1 cellular context compared by ENCODE assay signal in the genomic region with DNA sequence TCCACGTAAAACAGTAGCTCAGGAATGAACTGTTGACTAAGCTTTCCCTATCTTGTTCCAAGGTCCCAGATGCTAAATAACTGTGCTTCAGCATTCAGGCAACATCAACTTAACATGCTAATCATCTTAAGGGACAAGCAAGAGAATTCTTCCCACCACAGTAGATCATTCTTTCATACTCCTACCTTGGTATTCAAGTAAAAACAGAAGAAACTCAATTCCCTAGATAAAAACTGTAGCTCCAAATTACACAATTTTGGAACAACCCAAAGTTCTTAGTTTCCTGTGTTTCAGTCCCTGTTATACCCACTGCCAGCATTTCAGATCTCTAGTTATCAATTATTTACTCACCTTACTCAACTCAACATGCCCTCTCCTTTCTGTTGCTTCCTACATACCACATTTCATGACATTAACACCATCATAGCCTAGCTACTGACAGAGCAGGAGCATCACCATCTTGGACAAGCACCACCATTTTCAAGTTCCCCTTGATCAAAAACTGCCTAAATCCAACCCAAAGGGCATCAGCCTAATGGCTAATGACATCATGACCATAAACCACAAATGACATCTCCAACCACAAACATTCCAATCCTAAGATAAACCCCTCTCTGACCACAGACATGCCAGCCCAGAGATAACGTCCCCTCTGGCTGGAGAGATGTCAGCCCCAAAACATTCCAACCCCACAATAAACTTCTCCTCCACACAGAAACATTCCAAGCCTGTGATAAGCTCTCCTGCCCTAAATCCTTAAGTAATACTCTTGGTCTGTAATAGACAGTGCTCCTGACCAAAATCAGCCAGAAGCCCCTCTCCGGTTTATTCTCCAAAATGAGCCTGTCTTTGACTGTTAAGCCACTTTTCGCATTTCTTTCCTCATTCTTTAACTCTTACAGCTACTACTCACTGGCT.
TF ChIP-seq lines count a peak whose summit lies in the region.

No MANE protein-coding gene starts in this region.

TF ChIP-seq in K562, 482 proteins besides CTCF, POLR2A, EP300 and RAD21 (continued from another document and continues in another):
- TF ChIP-seq PBX2 (CRISPR knock-in tag; IDR thresholded peaks at IDR 0.05; ENCODE audit: low read depth) (no peak), PBX2 (tag; conservative IDR thresholded peaks at IDR 0.05; ENCODE audit: low read depth) (peak; percentile 96), NFATC3 (IDR thresholded peaks at IDR 0.05) (no peak), TEAD2 (tag; IDR thresholded peaks at IDR 0.05) (peak; percentile 98), ZBTB11 (CRISPR knock-in tag; IDR thresholded peaks at IDR 0.05) (peak in 1 of 3 experiments; percentile 43; a peak in 1 of 6 replicates), ELF4 (CRISPR knock-in tag; IDR thresholded peaks at IDR 0.05) (peak; percentile 96), PPARD (CRISPR knock-in tag; IDR thresholded peaks at IDR 0.05) (no peak), ZNF431 (CRISPR knock-in tag; IDR thresholded peaks at IDR 0.05) (no peak), ZNF444 (CRISPR knock-in tag; IDR thresholded peaks at IDR 0.05) (no peak), ARID3A (IDR thresholded peaks at IDR 0.05; ENCODE audit: borderline replicate concordance, low read depth, low read length) (0 out of 2 replicates have a peak, but pooled peaks have one; percentile 52), VEZF1 (CRISPR knock-in tag; IDR thresholded peaks at IDR 0.05) (peak; percentile 80), MECOM (CRISPR knock-in tag; IDR thresholded peaks at IDR 0.05) (peak; percentile 73; the same call in 1 of the 2 replicates), GTF2E2 (tag; IDR thresholded peaks at IDR 0.05) (no peak), POLR2G (IDR thresholded peaks at IDR 0.05; ENCODE audit: low read depth, low read length) (no peak), ZNF589 (CRISPR knock-in tag; IDR thresholded peaks at IDR 0.05; ENCODE audit: low read depth) (peak; percentile 76; the same call in 1 of the 2 replicates), HNRNPL (IDR thresholded peaks at IDR 0.05; ENCODE audit: low read depth, low read length) (no peak), SOX6 (IDR thresholded peaks at IDR 0.05) (peak; percentile 91), SREBF2 (CRISPR knock-in tag; IDR thresholded peaks at IDR 0.05) (no peak), CEBPB (tag; IDR thresholded peaks at IDR 0.05) (no peak), RBM15 (IDR thresholded peaks at IDR 0.05; ENCODE audit: insufficient read depth, low read length) (no peak), HEY1 (CRISPR knock-in tag; IDR thresholded peaks at IDR 0.05; ENCODE audit: borderline replicate concordance) (no peak), MAFK (IDR thresholded peaks at IDR 0.05; ENCODE audit: low read length) (no peak), CREM (IDR thresholded peaks at IDR 0.05; ENCODE audit: low read depth) (peak; percentile 94), SRSF9 (IDR thresholded peaks at IDR 0.05; ENCODE audit: borderline replicate concordance, low read depth, low read length) (no peak), RFX5 (IDR thresholded peaks at IDR 0.05; ENCODE audit: low read depth, low read length) (no peak), LEF1 (IDR thresholded peaks at IDR 0.05) (peak; percentile 84; the same call in 1 of the 2 replicates), HDGF (IDR thresholded peaks at IDR 0.05) (no peak), FOXM1 (IDR thresholded peaks at IDR 0.05; ENCODE audit: low read depth) (peak; percentile 80), FOXM1 (CRISPR knock-in tag; IDR thresholded peaks at IDR 0.05; ENCODE audit: low read depth) (no peak), NFIX (CRISPR knock-in tag; IDR thresholded peaks at IDR 0.05; ENCODE audit: low read depth) (no peak), GTF2A2 (tag; IDR thresholded peaks at IDR 0.05) (no peak)
- TF ChIP-seq, protein P1, sequence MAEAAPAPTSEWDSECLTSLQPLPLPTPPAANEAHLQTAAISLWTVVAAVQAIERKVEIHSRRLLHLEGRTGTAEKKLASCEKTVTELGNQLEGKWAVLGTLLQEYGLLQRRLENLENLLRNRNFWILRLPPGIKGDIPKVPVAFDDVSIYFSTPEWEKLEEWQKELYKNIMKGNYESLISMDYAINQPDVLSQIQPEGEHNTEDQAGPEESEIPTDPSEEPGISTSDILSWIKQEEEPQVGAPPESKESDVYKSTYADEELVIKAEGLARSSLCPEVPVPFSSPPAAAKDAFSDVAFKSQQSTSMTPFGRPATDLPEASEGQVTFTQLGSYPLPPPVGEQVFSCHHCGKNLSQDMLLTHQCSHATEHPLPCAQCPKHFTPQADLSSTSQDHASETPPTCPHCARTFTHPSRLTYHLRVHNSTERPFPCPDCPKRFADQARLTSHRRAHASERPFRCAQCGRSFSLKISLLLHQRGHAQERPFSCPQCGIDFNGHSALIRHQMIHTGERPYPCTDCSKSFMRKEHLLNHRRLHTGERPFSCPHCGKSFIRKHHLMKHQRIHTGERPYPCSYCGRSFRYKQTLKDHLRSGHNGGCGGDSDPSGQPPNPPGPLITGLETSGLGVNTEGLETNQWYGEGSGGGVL (CRISPR knock-in tag; IDR thresholded peaks at IDR 0.05), result no peak
- TF ChIP-seq, protein P2, sequence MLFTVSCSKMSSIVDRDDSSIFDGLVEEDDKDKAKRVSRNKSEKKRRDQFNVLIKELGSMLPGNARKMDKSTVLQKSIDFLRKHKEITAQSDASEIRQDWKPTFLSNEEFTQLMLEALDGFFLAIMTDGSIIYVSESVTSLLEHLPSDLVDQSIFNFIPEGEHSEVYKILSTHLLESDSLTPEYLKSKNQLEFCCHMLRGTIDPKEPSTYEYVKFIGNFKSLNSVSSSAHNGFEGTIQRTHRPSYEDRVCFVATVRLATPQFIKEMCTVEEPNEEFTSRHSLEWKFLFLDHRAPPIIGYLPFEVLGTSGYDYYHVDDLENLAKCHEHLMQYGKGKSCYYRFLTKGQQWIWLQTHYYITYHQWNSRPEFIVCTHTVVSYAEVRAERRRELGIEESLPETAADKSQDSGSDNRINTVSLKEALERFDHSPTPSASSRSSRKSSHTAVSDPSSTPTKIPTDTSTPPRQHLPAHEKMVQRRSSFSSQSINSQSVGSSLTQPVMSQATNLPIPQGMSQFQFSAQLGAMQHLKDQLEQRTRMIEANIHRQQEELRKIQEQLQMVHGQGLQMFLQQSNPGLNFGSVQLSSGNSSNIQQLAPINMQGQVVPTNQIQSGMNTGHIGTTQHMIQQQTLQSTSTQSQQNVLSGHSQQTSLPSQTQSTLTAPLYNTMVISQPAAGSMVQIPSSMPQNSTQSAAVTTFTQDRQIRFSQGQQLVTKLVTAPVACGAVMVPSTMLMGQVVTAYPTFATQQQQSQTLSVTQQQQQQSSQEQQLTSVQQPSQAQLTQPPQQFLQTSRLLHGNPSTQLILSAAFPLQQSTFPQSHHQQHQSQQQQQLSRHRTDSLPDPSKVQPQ (CRISPR knock-in tag; IDR thresholded peaks at IDR 0.05; ENCODE audit: borderline replicate concordance), result no peak
- TF ChIP-seq, protein P3, sequence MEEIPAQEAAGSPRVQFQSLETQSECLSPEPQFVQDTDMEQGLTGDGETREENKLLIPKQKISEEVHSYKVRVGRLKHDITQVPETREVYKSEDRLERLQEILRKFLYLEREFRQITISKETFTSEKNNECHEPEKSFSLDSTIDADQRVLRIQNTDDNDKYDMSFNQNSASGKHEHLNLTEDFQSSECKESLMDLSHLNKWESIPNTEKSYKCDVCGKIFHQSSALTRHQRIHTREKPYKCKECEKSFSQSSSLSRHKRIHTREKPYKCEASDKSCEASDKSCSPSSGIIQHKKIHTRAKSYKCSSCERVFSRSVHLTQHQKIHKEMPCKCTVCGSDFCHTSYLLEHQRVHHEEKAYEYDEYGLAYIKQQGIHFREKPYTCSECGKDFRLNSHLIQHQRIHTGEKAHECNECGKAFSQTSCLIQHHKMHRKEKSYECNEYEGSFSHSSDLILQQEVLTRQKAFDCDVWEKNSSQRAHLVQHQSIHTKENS (CRISPR knock-in tag; IDR thresholded peaks at IDR 0.05), result no peak
- TF ChIP-seq, protein P4, sequence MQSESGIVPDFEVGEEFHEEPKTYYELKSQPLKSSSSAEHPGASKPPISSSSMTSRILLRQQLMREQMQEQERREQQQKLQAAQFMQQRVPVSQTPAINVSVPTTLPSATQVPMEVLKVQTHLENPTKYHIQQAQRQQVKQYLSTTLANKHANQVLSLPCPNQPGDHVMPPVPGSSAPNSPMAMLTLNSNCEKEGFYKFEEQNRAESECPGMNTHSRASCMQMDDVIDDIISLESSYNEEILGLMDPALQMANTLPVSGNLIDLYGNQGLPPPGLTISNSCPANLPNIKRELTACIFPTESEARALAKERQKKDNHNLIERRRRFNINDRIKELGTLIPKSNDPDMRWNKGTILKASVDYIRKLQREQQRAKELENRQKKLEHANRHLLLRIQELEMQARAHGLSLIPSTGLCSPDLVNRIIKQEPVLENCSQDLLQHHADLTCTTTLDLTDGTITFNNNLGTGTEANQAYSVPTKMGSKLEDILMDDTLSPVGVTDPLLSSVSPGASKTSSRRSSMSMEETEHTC (IDR thresholded peaks at IDR 0.05), result no peak
